Comparison of ENCODE assay signal across 14 cellular contexts in genomic region chr10:59748834-59749233, GRCh38. TPM values are rescaled to one million over a fixed set of nuclear protein-coding genes. Genes with fewer than 3 reads are reported as not detected.
DNase-seq lines count a peak whose midpoint lies in the region; ATAC-seq lines count a peak whose summit lies in the region.
"Had no signal": no experiment of that assay in that cellular context is flagged by ENCODE, and none has a peak within 500 bp of the region (broad histone marks: within the 10 kb centered on the region; RNA-seq: fewer than 3 reads in every experiment).

No MANE protein-coding gene starts in this region.

- peak; percentile 3 for DNase-seq in SW480 (ENCODE audit: low spot score)
- DNase-seq in left kidney (ENCODE audit: low read depth, low spot score), result peak; percentile 69
- no peak for DNase-seq in NCI-H774 (lab: John Stamatoyannopoulos, UW)
- DNase-seq in NCI-H1092 treated with DMSO at 0.1 percent for 48 hours (lab: John Stamatoyannopoulos, UW), result no peak
- DNase-seq in activated T-helper 1 cell treated with anti-CD3 and anti-CD28 coated beads, Interleukin-12 subunit alpha, Interleukin-12 subunit beta, Interleukin-2, Interleukin-4 antibody, amounts not matched to agents 30 ng/mL and 10 ng/mL and 1 ng/mL, durations not matched to agents 14 hours and 24 hours and 36 hours (ENCODE audit: low spot score), result no peak
- DNase-seq: activated T-cell treated with anti-CD3 and anti-CD28 coated beads, Interleukin-2, amount 50 U/mL, for 4 hours; amniotic stem cell; stimulated activated CD4-positive, alpha-beta T cell treated with anti-CD3 and anti-CD28 coated beads, Interleukin-2, amount 100 ng/mL, for 24 hours had no signal

- H3K36me3 Mint-ChIP-seq in activated T-helper 1 cell treated with anti-CD3 and anti-CD28 coated beads, Interleukin-12 subunit alpha, Interleukin-12 subunit beta, Interleukin-2, Interleukin-4 antibody, amounts not matched to agents 30 ng/mL and 10 ng/mL and 1 ng/mL, durations not matched to agents 14 hours and 24 hours and 36 hours (ENCODE audit: low read depth), result no peaks in the 10 kb centered on the region

- ATAC-seq in GM18502 (IDR thresholded peaks at IDR 0.05; ENCODE audit: poor library complexity, unreplicated experiment), result peak; percentile 70
- peak; percentile 38 for ATAC-seq in GM21825 (IDR thresholded peaks at IDR 0.05; ENCODE audit: unreplicated experiment)
- ATAC-seq in GM21367 (IDR thresholded peaks at IDR 0.05; ENCODE audit: unreplicated experiment), result no peak
- ATAC-seq: activated CD4-positive, CD25-positive, alpha-beta regulatory T cell treated with anti-CD3 and anti-CD28 coated beads, Interleukin-2, amount 50 U/mL, for 24 hours; activated T-cell treated with anti-CD3 and anti-CD28 coated beads, Interleukin-2, amount 50 U/mL, for 4 hours; Panc1 had no signal

- no peak overlapping the region for H3K4me3 Mint-ChIP-seq in activated T-helper 1 cell treated with anti-CD3 and anti-CD28 coated beads, Interleukin-12 subunit alpha, Interleukin-12 subunit beta, Interleukin-2, Interleukin-4 antibody, amounts not matched to agents 30 ng/mL and 10 ng/mL and 1 ng/mL, durations not matched to agents 14 hours and 24 hours and 36 hours
- H3K4me3 Mint-ChIP-seq: activated T-cell treated with anti-CD3 and anti-CD28 coated beads, Interleukin-2, amount 50 U/mL, for 4 hours; dendritic cell treated with granulocyte-macrophage colony-stimulating factor and Interleukin-4, amounts not matched to agents 40 ng/mL and 50 ng/mL, for 4 days had no signal

- H3K27ac Mint-ChIP-seq in activated T-helper 1 cell treated with anti-CD3 and anti-CD28 coated beads, Interleukin-12 subunit alpha, Interleukin-12 subunit beta, Interleukin-2, Interleukin-4 antibody, amounts not matched to agents 30 ng/mL and 10 ng/mL and 1 ng/mL, durations not matched to agents 14 hours and 24 hours and 36 hours, result no peak overlapping the region
- H3K27ac Mint-ChIP-seq: dendritic cell treated with granulocyte-macrophage colony-stimulating factor and Interleukin-4, amounts not matched to agents 40 ng/mL and 50 ng/mL, for 4 days had no signal

- H3K9me3 Mint-ChIP-seq in activated T-helper 1 cell treated with anti-CD3 and anti-CD28 coated beads, Interleukin-12 subunit alpha, Interleukin-12 subunit beta, Interleukin-2, Interleukin-4 antibody, amounts not matched to agents 30 ng/mL and 10 ng/mL and 1 ng/mL, durations not matched to agents 14 hours and 24 hours and 36 hours, result no peaks in the 10 kb centered on the region
- H3K9me3 Mint-ChIP-seq: activated T-cell treated with anti-CD3 and anti-CD28 coated beads, Interleukin-2, amount 50 U/mL, for 4 hours had no signal

- no peaks in the 10 kb centered on the region for H3K4me1 Mint-ChIP-seq in activated T-helper 1 cell treated with anti-CD3 and anti-CD28 coated beads, Interleukin-12 subunit alpha, Interleukin-12 subunit beta, Interleukin-2, Interleukin-4 antibody, amounts not matched to agents 30 ng/mL and 10 ng/mL and 1 ng/mL, durations not matched to agents 14 hours and 24 hours and 36 hours (ENCODE audit: low read depth)

- peaks cover 10% of the 10 kb centered on the region for H3K27me3 Mint-ChIP-seq in activated T-helper 1 cell treated with anti-CD3 and anti-CD28 coated beads, Interleukin-12 subunit alpha, Interleukin-12 subunit beta, Interleukin-2, Interleukin-4 antibody, amounts not matched to agents 30 ng/mL and 10 ng/mL and 1 ng/mL, durations not matched to agents 14 hours and 24 hours and 36 hours (ENCODE audit: insufficient read depth)

- intact Hi-C loops in activated T-helper 1 cell treated with anti-CD3 and anti-CD28 coated beads, Interleukin-12 subunit alpha, Interleukin-12 subunit beta, Interleukin-2, Interleukin-4 antibody, amounts not matched to agents 30 ng/mL and 10 ng/mL and 1 ng/mL, durations not matched to agents 14 hours and 24 hours and 36 hours (cut with micrococcal nuclease), result no loop called here

RNA-seq across cellular contexts. Expression of gene MRLN, which starts 4.4 kb away (rescaled TPM):
- total RNA-seq in activated T-helper 1 cell treated with anti-CD3 and anti-CD28 coated beads, Interleukin-12 subunit alpha, Interleukin-12 subunit beta, Interleukin-2, Interleukin-4 antibody, amounts not matched to agents 30 ng/mL and 10 ng/mL and 1 ng/mL, durations not matched to agents 14 hours and 24 hours and 36 hours, result 0.23 and 0.54 TPM in 2 replicates

RNA-seq across cellular contexts. Expression of gene SLC16A9, which starts 39.2 kb away (rescaled TPM):
- total RNA-seq in activated T-helper 1 cell treated with anti-CD3 and anti-CD28 coated beads, Interleukin-12 subunit alpha, Interleukin-12 subunit beta, Interleukin-2, Interleukin-4 antibody, amounts not matched to agents 30 ng/mL and 10 ng/mL and 1 ng/mL, durations not matched to agents 14 hours and 24 hours and 36 hours, result 4.2 and 5.4 TPM in 2 replicates

Comparison
In these comparisons a context has a peak if more than half of its experiments do, and no peak if none do; other contexts are left out.
1. DNase-seq: peak in SW480 (single experiment) and left kidney (single experiment); none in NCI-H774 (single experiment), NCI-H1092 treated with DMSO at 0.1 percent for 48 hours (single experiment) and activated T-helper 1 cell treated with anti-CD3 and anti-CD28 coated beads, Interleukin-12 subunit alpha, Interleukin-12 subunit beta, Interleukin-2, Interleukin-4 antibody, amounts not matched to agents 30 ng/mL and 10 ng/mL and 1 ng/mL, durations not matched to agents 14 hours and 24 hours and 36 hours (single experiment).